27 cellular contexts compared by ENCODE assay signal in the genomic region with DNA sequence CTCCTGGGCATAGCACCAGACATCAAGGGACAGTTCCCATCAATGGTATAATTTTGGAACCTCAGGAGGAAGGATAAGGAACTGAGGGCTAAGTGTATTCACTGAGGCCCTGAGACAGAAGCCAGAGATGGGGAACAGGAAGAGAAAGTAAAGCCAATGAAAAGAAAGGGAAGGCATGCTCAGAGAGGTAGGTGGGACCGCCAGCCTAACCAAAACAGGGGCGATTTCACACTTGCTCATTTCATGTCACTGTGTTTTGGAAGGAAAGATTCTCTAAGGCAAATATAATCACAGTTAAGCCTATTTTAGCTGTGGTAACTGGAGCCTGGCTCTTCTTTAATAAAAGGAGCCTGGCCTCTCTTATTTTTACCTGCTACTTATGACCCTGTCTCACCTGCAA.
"Had no signal": no experiment of that assay in that cellular context is flagged by ENCODE, and none has a peak within 500 bp of the region (broad histone marks: within the 10 kb centered on the region; RNA-seq: fewer than 3 reads in every experiment).

No MANE protein-coding gene starts in this region.

- H3K4me1 ChIP-seq: stomach, suprapubic skin, testis, thyroid gland, tibial nerve, transverse colon, upper lobe of left lung, upper lobe of right lung, uterus, vagina had no signal

- H3K9me3 ChIP-seq: stomach, suprapubic skin, testis, thoracic aorta, thyroid gland, tibial artery, tibial nerve, transverse colon, upper lobe of left lung, upper lobe of right lung, uterus, vagina had no signal

- DNase-seq: stimulated activated CD4-positive, alpha-beta T cell treated with anti-CD3 and anti-CD28 coated beads, Interleukin-2, amount 100 ng/mL, for 48 hours; stimulated activated CD4-positive, alpha-beta T cell treated with anti-CD3 and anti-CD28 coated beads, Interleukin-4, amount 100 ng/mL, for 1 hour; stimulated activated CD4-positive, alpha-beta T cell treated with anti-CD3 and anti-CD28 coated beads, Interleukin-4, amount 100 ng/mL, for 24 hours; stimulated activated CD4-positive, alpha-beta T cell treated with anti-CD3 and anti-CD28 coated beads, Interleukin-4, amount 100 ng/mL, for 4 hours; stimulated activated CD8-positive, alpha-beta memory T cell treated with anti-CD3 and anti-CD28 coated beads, Interleukin-4, amount 100 ng/mL, for 48 hours; stimulated activated naive B cell treated with anti-CD40 and anti-IgM and Interleukin-4, amounts not matched to agents 10 μg/mL and 1 μg/mL and 100 μg/mL, for 72 hours; stimulated activated naive CD4-positive, alpha-beta T cell; stimulated activated naive CD4-positive, alpha-beta T cell treated with Interleukin-2 at 50 U/mL for 16 hours; stimulated activated naive CD8-positive, alpha-beta T cell treated with anti-CD3 and anti-CD28 coated beads, Interleukin-15, amount 100 ng/mL, for 72 hours; stimulated activated naive CD8-positive, alpha-beta T cell treated with anti-CD3 and anti-CD28 coated beads, Interleukin-15, Interleukin-2, amounts not matched to agents 100 U/mL and 50 U/mL, for 24 hours; stomach; substantia nigra; testis; thyroid gland; tibial artery; transverse colon; trophoblast cell; upper lobe of left lung; upper lobe of right lung; uterus had no signal

- FAIRE-seq: urothelium cell line had no signal

- H3K4me3 ChIP-seq: stomach, suprapubic skin, testis, thoracic aorta, thyroid gland, tibial artery, tibial nerve, transverse colon, upper lobe of left lung, upper lobe of right lung, uterus, vagina had no signal

- H3K36me3 ChIP-seq: stomach, suprapubic skin, thoracic aorta, thyroid gland, tibial nerve, transverse colon, upper lobe of left lung, upper lobe of right lung, uterus, vagina had no signal

- ATAC-seq: stimulated activated effector memory CD8-positive, alpha-beta T cell treated with anti-CD3 and anti-CD28 coated beads, Interleukin-12 subunit alpha, Interleukin-12 subunit beta, amount 100 ng/mL, for 72 hours; stimulated activated memory B cell treated with anti-CD40 and anti-IgM and Interleukin-4, amounts not matched to agents 10 μg/mL and 1 μg/mL and 100 μg/mL, for 72 hours; stimulated activated naive B cell treated with anti-CD40 and anti-IgM and Interleukin-4, amounts not matched to agents 10 μg/mL and 1 μg/mL and 100 μg/mL, for 72 hours; stimulated activated naive CD8-positive, alpha-beta T cell treated with anti-CD3 and anti-CD28 coated beads, Interleukin-15, amount 100 ng/mL, for 72 hours; stimulated activated naive CD8-positive, alpha-beta T cell treated with anti-CD3 and anti-CD28 coated beads, Interleukin-15, Interleukin-2, amounts not matched to agents 100 U/mL and 50 U/mL, for 24 hours; upper lobe of right lung had no signal

- H3K27ac ChIP-seq: stomach, suprapubic skin, testis, thoracic aorta, thyroid gland, tibial artery, tibial nerve, transverse colon, upper lobe of left lung, upper lobe of right lung, uterus, vagina had no signal

- H3K27me3 ChIP-seq: stomach, suprapubic skin, testis, thyroid gland, tibial artery, tibial nerve, transverse colon, upper lobe of left lung, upper lobe of right lung, uterus, vagina had no signal
